Comparison of ENCODE assay signal across 1 cellular context in genomic region chr9:85425153-85425611, GRCh38.
TF ChIP-seq lines count a peak whose summit lies in the region.

No MANE protein-coding gene starts in this region.

TF ChIP-seq in GM23338, 12 proteins besides CTCF, POLR2A, EP300 and RAD21 (continued from another document):
- no peak for TF ChIP-seq POLR2AphosphoS5 (IDR thresholded peaks at IDR 0.05; ENCODE audit: low read depth)
- no peak for TF ChIP-seq NANOG (IDR thresholded peaks at IDR 0.05; ENCODE audit: borderline replicate concordance)
- TF ChIP-seq EZH2 (IDR thresholded peaks at IDR 0.05; ENCODE audit: low read depth, unreplicated experiment): no peak
